Comparison of ENCODE assay signal across 9 cellular contexts in the genomic region with DNA sequence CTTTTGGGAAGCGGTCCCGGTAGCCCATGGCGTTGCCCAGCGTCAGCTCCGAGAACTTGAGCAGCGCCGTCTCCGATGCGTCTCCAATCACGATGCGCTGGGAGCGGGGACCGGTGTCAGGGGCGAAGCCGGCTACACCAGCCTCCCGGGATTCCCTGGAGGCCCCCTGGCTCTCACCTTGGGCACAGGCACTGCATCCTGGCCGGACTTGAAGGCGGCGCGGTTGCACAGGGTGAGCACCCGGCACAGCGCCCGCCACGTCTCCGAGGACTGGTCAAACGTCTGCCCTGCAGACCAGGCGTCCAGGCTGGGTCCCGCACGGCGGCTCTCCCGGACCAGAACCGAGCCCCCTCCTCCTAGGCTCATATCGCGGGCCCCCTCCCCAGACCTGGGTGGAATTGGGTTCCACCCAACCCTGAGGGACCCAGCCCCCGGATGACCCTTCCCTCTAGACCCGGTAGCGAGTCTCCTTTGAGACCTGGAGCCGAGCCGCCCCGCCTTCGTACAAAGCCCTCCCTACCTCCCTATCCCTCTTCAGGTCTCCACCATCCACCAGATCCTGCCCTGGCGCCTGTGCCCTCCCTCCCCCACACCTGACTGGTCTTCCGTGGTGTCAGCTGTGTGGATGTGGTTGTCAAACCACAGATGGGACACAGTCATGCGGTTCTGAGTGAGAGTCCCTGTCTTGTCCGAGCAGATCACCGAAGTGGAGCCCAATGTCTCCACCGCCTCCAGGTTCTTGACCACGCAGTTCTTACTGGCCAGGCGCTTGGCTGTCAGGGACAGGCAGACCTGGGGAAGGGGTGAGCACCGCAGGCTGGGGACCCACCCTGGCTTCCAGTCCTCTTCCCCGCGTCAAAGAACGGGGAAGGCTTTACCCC. TPM values are rescaled to one million over a fixed set of nuclear protein-coding genes. Genes with fewer than 3 reads are reported as not detected.
DNase-seq lines count a peak whose midpoint lies in the region; ATAC-seq, FAIRE-seq and TF ChIP-seq lines count a peak whose summit lies in the region.
"Had no signal": no experiment of that assay in that cellular context is flagged by ENCODE, and none has a peak within 500 bp of the region (broad histone marks: within the 10 kb centered on the region; RNA-seq: fewer than 3 reads in every experiment).

No MANE protein-coding gene starts in this region.

- TF ChIP-seq EP300 in suprapubic skin (IDR thresholded peaks at IDR 0.05), result no peak

- CTCF ChIA-PET in activated B cell treated with CpG ODN at 0.5 μM for 24 hours (lab: Charles Lee), result interaction anchor here (0.8 to 0.9 kb wide), 2 partner anchors 10 to 11 kb away, joined by 3 read pairs; no protein-coding TSS in a partner anchor

- H2AFZ ChIP-seq in keratinocyte (ENCODE audit: control insufficient read depth, low read length), result no peak overlapping the region

- no peaks in the 10 kb centered on the region for H4K20me1 ChIP-seq in keratinocyte (ENCODE audit: control insufficient read depth, extremely low read depth, insufficient read depth, low read length)

- H3K9me1 ChIP-seq in keratinocyte (ENCODE audit: control insufficient read depth, extremely low read depth, insufficient read depth, low read length), result no peaks in the 10 kb centered on the region

- H3K36me3 Mint-ChIP-seq in activated B cell treated with CpG ODN at 0.5 μM for 24 hours (ENCODE audit: low read depth), result no peaks in the 10 kb centered on the region

- H3K4me1 ChIP-seq in right atrium auricular region (peaks cover 0 to 14% of the 10 kb centered on the region in 2 donors), keratinocyte (ENCODE audit: control insufficient read depth, extremely low read depth, insufficient read depth, low read length) (no peaks in the 10 kb centered on the region), suprapubic skin (peaks cover 13% of the 10 kb centered on the region)

- 46% methylated on average over 18 of the region's 53 CpGs for WGBS in suprapubic skin

- H3K9me3 Mint-ChIP-seq in activated B cell treated with CpG ODN at 0.5 μM for 24 hours, result no peaks in the 10 kb centered on the region

- TF ChIP-seq CTCF in right atrium auricular region (IDR thresholded peaks at IDR 0.05) (no peak), activated B cell treated with CpG ODN at 0.5 μM for 24 hours (IDR thresholded peaks at IDR 0.05) (no peak), keratinocyte (optimal IDR thresholded peaks at IDR 0.05 in 1 of 3, IDR thresholded peaks at IDR 0.05 in 1 of 3, conservative IDR thresholded peaks at IDR 0.05 in 1 of 3; ENCODE audit: extremely low read depth in 1 of 3, insufficient read depth in 2 of 3, low read length in 3 of 3) (no peak), suprapubic skin (IDR thresholded peaks at IDR 0.05) (no peak)

- no peak for FAIRE-seq in keratinocyte (lab: Jason Lieb, UNC)

- H3K4me2 ChIP-seq in keratinocyte (ENCODE audit: control insufficient read depth, extremely low read depth, insufficient read depth, low read depth, low read length), result peak overlapping the region; percentile 12

- H3K4me3 Mint-ChIP-seq in activated B cell treated with CpG ODN at 0.5 μM for 24 hours, result peak overlapping the region; percentile 51

- peak overlapping the region in 1 of 2 donors; percentile 48 for H3K4me3 ChIP-seq in right atrium auricular region
- no peak overlapping the region for H3K4me3 ChIP-seq in keratinocyte (ENCODE audit: control insufficient read depth in 2 of 3, extremely low read depth in 1 of 3, insufficient read depth in 2 of 3, low read depth in 1 of 3, low read length in 3 of 3)
- peak overlapping the region; percentile 41 for H3K4me3 ChIP-seq in suprapubic skin

- H3K36me3 ChIP-seq in right atrium auricular region, result no peaks in the 10 kb centered on the region
- H3K36me3 ChIP-seq in keratinocyte (ENCODE audit: control insufficient read depth in 2 of 2, extremely low read depth in 1 of 2, insufficient read depth in 2 of 2, low read length in 2 of 2), result no peaks in the 10 kb centered on the region
- H3K36me3 ChIP-seq in suprapubic skin, result no peaks in the 10 kb centered on the region

- dilution Hi-C loops in keratinocyte (cut with MboI; ENCODE audit: extremely low pct_ligation_motif_present, low sequenced_read_pairs), result loop anchor here (5.0 kb wide), 1 partner anchor 49 kb away; no protein-coding TSS in a partner anchor

- ATAC-seq in Right ventricle myocardium superior (ENCODE audit: poor library complexity) (no peak), activated B cell treated with CpG ODN at 0.5 μM for 24 hours (ENCODE audit: low read depth) (peak; percentile 24), GM18868 (IDR thresholded peaks at IDR 0.05; ENCODE audit: unreplicated experiment) (no peak), GM21529 (IDR thresholded peaks at IDR 0.05; ENCODE audit: unreplicated experiment) (no peak)

- no peak overlapping the region for H3K9ac ChIP-seq in keratinocyte (ENCODE audit: control insufficient read depth, extremely low read depth, insufficient read depth, low read length)

- POLR2A ChIA-PET in activated B cell treated with CpG ODN at 0.5 μM for 24 hours (lab: Charles Lee), result interaction anchor here (0.6 kb wide), 1 partner anchor 931 kb away, joined by 3 read pairs; no protein-coding TSS in a partner anchor

- no peaks in the 10 kb centered on the region for H3K9me3 ChIP-seq in right atrium auricular region
- no peaks in the 10 kb centered on the region for H3K9me3 ChIP-seq in keratinocyte (ENCODE audit: control insufficient read depth, low read depth, low read length)
- H3K9me3 ChIP-seq in suprapubic skin, result no peaks in the 10 kb centered on the region

- H3K27ac ChIP-seq in right atrium auricular region (no peak overlapping the region), keratinocyte (ENCODE audit: control insufficient read depth, insufficient read depth, low read length) (no peak overlapping the region), suprapubic skin (no peak overlapping the region)
- H3K27ac ChIP-seq: SK-N-MC had no signal

- H3K27me3 Mint-ChIP-seq in activated B cell treated with CpG ODN at 0.5 μM for 24 hours, result peaks cover 56% of the 10 kb centered on the region

- DNase-seq in Right ventricle myocardium superior (peak; percentile 30), right atrium auricular region (ENCODE audit: low spot score) (no peak), activated B cell treated with CpG ODN at 0.5 μM for 24 hours (no peak), keratinocyte (ENCODE audit: low read depth, low spot score) (no peak), suprapubic skin (ENCODE audit: low spot score in 2 of 2) (no peak), DMS114 treated with DMSO at 0.1 percent for 48 hours (lab: John Stamatoyannopoulos, UW; ENCODE audit: unreplicated experiment) (no peak)

- peaks cover 0 to 9% of the 10 kb centered on the region in 2 donors for H3K27me3 ChIP-seq in right atrium auricular region
- H3K27me3 ChIP-seq in keratinocyte (ENCODE audit: control insufficient read depth, extremely low read depth, insufficient read depth, low read length), result peaks cover 23% of the 10 kb centered on the region
- peaks cover 60% of the 10 kb centered on the region for H3K27me3 ChIP-seq in suprapubic skin

- H3K79me2 ChIP-seq in keratinocyte (ENCODE audit: control insufficient read depth, insufficient read depth, low read length), result no peaks in the 10 kb centered on the region

- peaks cover 24% of the 10 kb centered on the region for H3K4me1 Mint-ChIP-seq in activated B cell treated with CpG ODN at 0.5 μM for 24 hours

- intact Hi-C loops in Right ventricle myocardium superior (cut with DNase I), result no loop called here
- intact Hi-C loops in activated B cell treated with CpG ODN at 0.5 μM for 24 hours (cut with micrococcal nuclease), result no loop called here

- no peak for TF ChIP-seq POLR2A in suprapubic skin (IDR thresholded peaks at IDR 0.05)

- H3K27ac Mint-ChIP-seq in activated B cell treated with CpG ODN at 0.5 μM for 24 hours, result no peak overlapping the region

RNA-seq across cellular contexts. Expression of a gene that starts 4.8 kb away (rescaled TPM):
- total RNA-seq in Right ventricle myocardium superior, result not detected
- not detected for total RNA-seq in right atrium auricular region
- not detected in 2 replicates for total RNA-seq in activated B cell treated with CpG ODN at 0.5 μM for 24 hours
- not detected in 3 replicates for polyA plus RNA-seq in keratinocyte
- polyA plus RNA-seq in keratinocyte (2011; ENCODE audit: low read depth), result not detected
- polyA plus RNA-seq in keratinocyte (2011; cell fraction: cytosol; rRNA removed), result not detected in 2 replicates
- not detected in 2 replicates for polyA plus RNA-seq in keratinocyte (2011; cell fraction: nucleus; rRNA removed)
- not detected in 2 replicates for polyA plus RNA-seq in keratinocyte (2012; ENCODE audit: low replicate concordance)
- not detected in 3 replicates for polyA minus RNA-seq in keratinocyte
- not detected for polyA minus RNA-seq in keratinocyte (2011; cell fraction: cytosol; rRNA and poly(A)+ RNA removed)
- not detected in 2 replicates for polyA minus RNA-seq in keratinocyte (2011; cell fraction: nucleus; rRNA and poly(A)+ RNA removed)
- not detected for total RNA-seq in suprapubic skin

RNA-seq across cellular contexts. Expression of a gene that starts 13.2 kb away (rescaled TPM):
- total RNA-seq in Right ventricle myocardium superior (75.7 TPM), right atrium auricular region (100 to 1,000 TPM in 1 of 2 donors, 10 to 100 TPM in 1; 93.3 to 106 TPM), activated B cell treated with CpG ODN at 0.5 μM for 24 hours (46.9 and 55.3 TPM in 2 replicates), suprapubic skin (100 to 1,000 TPM in 3 of 4 donors, 10 to 100 TPM in 1; 67.5 to 158 (median 118) TPM)
- polyA plus RNA-seq in keratinocyte, result 130 to 206 TPM (median 134 TPM) in 3 replicates
- 29.1 TPM for polyA plus RNA-seq in keratinocyte (2011; ENCODE audit: low read depth)
- polyA plus RNA-seq in keratinocyte (2011; cell fraction: cytosol; rRNA removed), result 158 and 185 TPM in 2 replicates
- polyA plus RNA-seq in keratinocyte (2011; cell fraction: nucleus; rRNA removed), result 76.1 and 81.3 TPM in 2 replicates
- polyA plus RNA-seq in keratinocyte (2012; ENCODE audit: low replicate concordance), result 126 and 279 TPM in 2 replicates
- polyA minus RNA-seq in keratinocyte, result 154 to 284 TPM (median 205 TPM) in 3 replicates
- 150 TPM for polyA minus RNA-seq in keratinocyte (2011; cell fraction: cytosol; rRNA and poly(A)+ RNA removed)
- polyA minus RNA-seq in keratinocyte (2011; cell fraction: nucleus; rRNA and poly(A)+ RNA removed), result 28.0 and 30.1 TPM in 2 replicates

RNA-seq across cellular contexts. Expression of a gene that starts 25.4 kb away (rescaled TPM):
- total RNA-seq in Right ventricle myocardium superior (not detected), right atrium auricular region (not detected), activated B cell treated with CpG ODN at 0.5 μM for 24 hours (not detected in 2 replicates), suprapubic skin (1 to 10 TPM; 4.1 to 8.4 (median 6.4) TPM)
- polyA plus RNA-seq in keratinocyte, result 0.08 TPM in 1 of 3 replicates, not detected in the others
- polyA plus RNA-seq in keratinocyte (2011; ENCODE audit: low read depth), result not detected
- not detected in 2 replicates for polyA plus RNA-seq in keratinocyte (2011; cell fraction: cytosol; rRNA removed)
- not detected in 2 replicates for polyA plus RNA-seq in keratinocyte (2011; cell fraction: nucleus; rRNA removed)
- polyA plus RNA-seq in keratinocyte (2012; ENCODE audit: low replicate concordance), result not detected in 2 replicates
- not detected in 3 replicates for polyA minus RNA-seq in keratinocyte
- not detected for polyA minus RNA-seq in keratinocyte (2011; cell fraction: cytosol; rRNA and poly(A)+ RNA removed)
- polyA minus RNA-seq in keratinocyte (2011; cell fraction: nucleus; rRNA and poly(A)+ RNA removed), result not detected in 2 replicates

RNA-seq across cellular contexts. Expression of a gene that starts 27.3 kb away (rescaled TPM):
- total RNA-seq in Right ventricle myocardium superior (not detected), right atrium auricular region (not detected), activated B cell treated with CpG ODN at 0.5 μM for 24 hours (not detected in 2 replicates), suprapubic skin (not detected)
- polyA plus RNA-seq in keratinocyte, result not detected in 3 replicates
- polyA plus RNA-seq in keratinocyte (2011; ENCODE audit: low read depth), result not detected
- not detected in 2 replicates for polyA plus RNA-seq in keratinocyte (2011; cell fraction: cytosol; rRNA removed)
- polyA plus RNA-seq in keratinocyte (2011; cell fraction: nucleus; rRNA removed), result not detected in 2 replicates
- polyA plus RNA-seq in keratinocyte (2012; ENCODE audit: low replicate concordance), result not detected in 2 replicates
- polyA minus RNA-seq in keratinocyte, result not detected in 3 replicates
- not detected for polyA minus RNA-seq in keratinocyte (2011; cell fraction: cytosol; rRNA and poly(A)+ RNA removed)
- polyA minus RNA-seq in keratinocyte (2011; cell fraction: nucleus; rRNA and poly(A)+ RNA removed), result not detected in 2 replicates

RNA-seq across cellular contexts. Expression of a gene that starts 30.5 kb away (rescaled TPM):
- total RNA-seq in Right ventricle myocardium superior (not detected), right atrium auricular region (not detected), activated B cell treated with CpG ODN at 0.5 μM for 24 hours (not detected in 2 replicates), suprapubic skin (1,000 to 10,000 TPM in 3 of 4 donors, 100 to 1,000 TPM in 1; 308 to 1,594 (median 1,430) TPM)
- 28.8 to 59.0 TPM (median 49.0 TPM) in 3 replicates for polyA plus RNA-seq in keratinocyte
- 2,690 TPM for polyA plus RNA-seq in keratinocyte (2011; ENCODE audit: low read depth)
- 38.2 and 40.0 TPM in 2 replicates for polyA plus RNA-seq in keratinocyte (2011; cell fraction: cytosol; rRNA removed)
- polyA plus RNA-seq in keratinocyte (2011; cell fraction: nucleus; rRNA removed), result 121 and 194 TPM in 2 replicates
- 56.0 and 2,730 TPM in 2 replicates for polyA plus RNA-seq in keratinocyte (2012; ENCODE audit: low replicate concordance)
- 21.3 to 25.4 TPM (median 23.0 TPM) in 3 replicates for polyA minus RNA-seq in keratinocyte
- polyA minus RNA-seq in keratinocyte (2011; cell fraction: cytosol; rRNA and poly(A)+ RNA removed), result 11.1 TPM
- polyA minus RNA-seq in keratinocyte (2011; cell fraction: nucleus; rRNA and poly(A)+ RNA removed), result 48.9 and 68.8 TPM in 2 replicates
